Comparison of ENCODE assay signal across 20 cellular contexts in the genomic region with DNA sequence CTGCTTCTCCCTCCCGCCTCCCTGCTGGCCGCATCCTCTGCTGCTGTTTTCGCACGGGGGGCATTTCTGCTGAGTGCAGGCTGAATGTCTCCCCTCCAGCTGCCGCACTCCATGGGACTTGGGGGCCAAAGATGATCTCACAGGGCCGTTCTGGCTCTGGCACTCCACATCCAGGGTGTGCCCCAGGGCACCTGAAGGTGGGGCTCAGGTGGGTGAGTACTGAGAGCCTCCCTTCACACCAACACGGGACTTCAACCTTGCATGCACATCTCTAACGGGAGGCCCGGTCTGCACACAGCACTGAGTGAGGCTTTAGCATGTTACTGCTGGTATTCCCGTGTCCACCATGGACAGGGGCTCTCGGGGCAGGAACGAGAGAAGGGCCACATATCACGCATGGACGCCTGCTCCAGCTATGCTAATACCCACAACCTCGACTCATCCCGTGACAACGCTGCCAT.
DNase-seq lines count a peak whose midpoint lies in the region; ATAC-seq and TF ChIP-seq lines count a peak whose summit lies in the region.
"Had no signal": no experiment of that assay in that cellular context is flagged by ENCODE, and none has a peak within 500 bp of the region (broad histone marks: within the 10 kb centered on the region; RNA-seq: fewer than 3 reads in every experiment).

No MANE protein-coding gene starts in this region.

- intact Hi-C loops in left ventricle myocardium superior (cut with micrococcal nuclease): no loop called here
- intact Hi-C loops in spleen (cut with DNase I; ENCODE audit: low total_unique reads): no loop called here

- no peak for TF ChIP-seq POLR2A in Peyer's patch (IDR thresholded peaks at IDR 0.05)
- TF ChIP-seq POLR2A in spleen (IDR thresholded peaks at IDR 0.05): no peak

- DNase-seq in activated gamma-delta T cell treated with Interleukin-2 at 50 U/mL for 16 hours (peak; percentile 1), activated gamma-delta T cell (lab: John Stamatoyannopoulos, UW) (no peak), Peyer's patch (peak in 2 of 3 donors; percentile 23), left ventricle myocardium superior (peak; percentile 12), spleen (peak; percentile 62), mucosa of gallbladder (ENCODE audit: low spot score) (no peak), 8988T (no peak)
- DNase-seq: activated CD4-positive, alpha-beta T cell treated with anti-CD3 and anti-CD28 coated beads for 4 hours; activated naive CD4-positive, alpha-beta T cell; effector memory CD8-positive, alpha-beta T cell; esophagus squamous epithelium; Karpas-422; NCI-H2029; NCI-H345; PC-3 had no signal

- H3K4me3 ChIP-seq in Peyer's patch (no peak overlapping the region), spleen (no peak overlapping the region)
- H3K4me3 ChIP-seq: esophagus squamous epithelium, gastroesophageal sphincter, SK-N-MC, vagina had no signal

- H3K27me3 ChIP-seq in Peyer's patch (no peaks in the 10 kb centered on the region), spleen (replicated peaks in 1 of 7) (peaks cover 0 to 6% (median 0%) of the 10 kb centered on the region in 7 donors)
- H3K27me3 ChIP-seq: vagina had no signal

- no peaks in the 10 kb centered on the region for H3K9me3 ChIP-seq in Peyer's patch
- H3K9me3 ChIP-seq in spleen: no peaks in the 10 kb centered on the region
- H3K9me3 ChIP-seq: esophagus squamous epithelium, gastroesophageal sphincter, vagina had no signal

- no peaks in the 10 kb centered on the region for H3K4me1 ChIP-seq in Peyer's patch
- no peaks in the 10 kb centered on the region for H3K4me1 ChIP-seq in spleen
- H3K4me1 ChIP-seq: esophagus squamous epithelium, gastroesophageal sphincter, vagina had no signal

- no peak for ATAC-seq in left ventricle myocardium superior
- ATAC-seq in HG03159 (IDR thresholded peaks at IDR 0.05; ENCODE audit: unreplicated experiment): no peak
- ATAC-seq: effector memory CD8-positive, alpha-beta T cell; gastroesophageal sphincter; HCT116; PC-3 had no signal

- TF ChIP-seq CTCF in Peyer's patch (IDR thresholded peaks at IDR 0.05) (no peak), spleen (IDR thresholded peaks at IDR 0.05 in 8 of 11, conservative IDR thresholded peaks at IDR 0.05 in 3 of 11) (no peak)

- H3K27ac ChIP-seq in Peyer's patch: no peak overlapping the region
- no peak overlapping the region for H3K27ac ChIP-seq in spleen
- H3K27ac ChIP-seq: esophagus squamous epithelium, gastroesophageal sphincter, SK-N-MC, vagina had no signal

- WGBS in spleen, 5 donors: 87 to 94% (median 92%) methylated on average over 16 to 17 of the region's 17 CpGs

- H3K36me3 ChIP-seq in Peyer's patch (no peaks in the 10 kb centered on the region), spleen (no peaks in the 10 kb centered on the region)
- H3K36me3 ChIP-seq: esophagus squamous epithelium, gastroesophageal sphincter, vagina had no signal

Comparison
In these comparisons a context has a peak if more than half of its experiments do, and no peak if none do; other contexts are left out.
1. DNase-seq: peak in activated gamma-delta T cell treated with Interleukin-2 at 50 U/mL for 16 hours (single experiment), Peyer's patch (2 of 3), left ventricle myocardium superior (single experiment) and spleen (single experiment); none in activated gamma-delta T cell (single experiment), mucosa of gallbladder (single experiment) and 8988T (single experiment).